In the genomic region with DNA sequence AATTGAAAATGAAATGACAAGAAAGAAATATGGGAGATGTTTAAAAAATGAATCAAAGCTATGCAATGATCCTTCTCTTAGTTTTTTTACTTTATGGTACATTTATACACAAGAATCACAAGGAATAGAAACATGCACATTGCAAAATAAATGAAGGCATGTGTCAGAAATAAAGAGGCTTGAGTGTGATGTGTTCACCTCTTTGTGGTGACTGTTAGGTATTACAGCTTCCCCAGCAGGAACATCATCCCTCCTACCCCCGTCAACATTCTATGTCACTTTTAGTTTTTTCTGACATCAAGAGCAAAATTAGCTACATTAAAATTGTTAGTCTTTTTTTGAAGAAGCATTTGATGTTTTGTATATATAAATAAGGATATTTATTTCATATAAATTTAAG, we compare ENCODE assay signal across 9 cellular contexts.
DNase-seq lines count a peak whose midpoint lies in the region; ATAC-seq and TF ChIP-seq lines count a peak whose summit lies in the region.
"Had no signal": no experiment of that assay in that cellular context is flagged by ENCODE, and none has a peak within 500 bp of the region (broad histone marks: within the 10 kb centered on the region; RNA-seq: fewer than 3 reads in every experiment).

No MANE protein-coding gene starts in this region.

- DNase-seq in AG20443 (ENCODE audit: low spot score) (peak; percentile 61), H7 (peak; percentile 1), RKO (ENCODE audit: low spot score) (peak; percentile 56), right atrium auricular region (ENCODE audit: low spot score) (no peak), transverse colon (no peak), T-cell (no peak), GDM1 (lab: John Stamatoyannopoulos, UW) (no peak), activated T-cell treated with anti-CD3 and anti-CD28 coated beads for 4 hours (no peak)

- intact Hi-C loops in transverse colon (cut with DNase I; ENCODE audit: low total_unique reads), result no loop called here

- no peaks in the 10 kb centered on the region for H3K36me3 ChIP-seq in H7 (replicated peaks; ENCODE audit: control insufficient read depth, insufficient read depth, low read length)
- H3K36me3 ChIP-seq in right atrium auricular region, result no peaks in the 10 kb centered on the region
- no peaks in the 10 kb centered on the region for H3K36me3 ChIP-seq in transverse colon

- H3K9me3 ChIP-seq in right atrium auricular region (no peaks in the 10 kb centered on the region), transverse colon (no peaks in the 10 kb centered on the region)

- no peak overlapping the region for H3K27ac Mint-ChIP-seq in T-cell

- H3K36me3 Mint-ChIP-seq in T-cell, result no peaks in the 10 kb centered on the region

- WGBS in transverse colon (ENCODE audit: low coverage in 1 of 2), 2 donors, result 18 to 29% methylated on average over 1 of the region's 1 CpG

- no peak for ATAC-seq in T-cell (replicated peaks in 1 of 4)

- H3K4me1 Mint-ChIP-seq in T-cell, result no peaks in the 10 kb centered on the region
- H3K4me1 Mint-ChIP-seq: central memory CD8-positive, alpha-beta T cell had no signal

- no peaks in the 10 kb centered on the region for H3K9me3 Mint-ChIP-seq in T-cell
- H3K9me3 Mint-ChIP-seq: central memory CD8-positive, alpha-beta T cell had no signal

- H3K4me3 Mint-ChIP-seq in T-cell, result no peak overlapping the region
- H3K4me3 Mint-ChIP-seq: central memory CD8-positive, alpha-beta T cell had no signal

- no peak overlapping the region for H3K4me3 ChIP-seq in H7 (ENCODE audit: insufficient read depth, low read depth, low read length)
- H3K4me3 ChIP-seq in right atrium auricular region, result no peak overlapping the region
- H3K4me3 ChIP-seq in transverse colon, result no peak overlapping the region

- no peaks in the 10 kb centered on the region for H3K27me3 ChIP-seq in H7 (ENCODE audit: control insufficient read depth, insufficient read depth, low read length)
- H3K27me3 ChIP-seq in right atrium auricular region, result no peaks in the 10 kb centered on the region
- no peaks in the 10 kb centered on the region for H3K27me3 ChIP-seq in transverse colon

- in situ Hi-C loops in transverse colon (cut with MboI; ENCODE audit: low pct_ligation_motif_present in 1 of 4, low pct_unique_long_range_greater_than_20kb in 1 of 4, low sequenced_read_pairs in 3 of 4), result no loop called here

- no peak for TF ChIP-seq EP300 in transverse colon (IDR thresholded peaks at IDR 0.05; ENCODE audit: low read depth)

- CTCF ChIA-PET in T-cell (lab: Charles Lee), result interaction anchor here (0.6 kb wide), 3 partner anchors 61 to 816 kb away, joined by 3 to 4 read pairs (median 3); no protein-coding TSS in a partner anchor

- TF ChIP-seq POLR2A in transverse colon (IDR thresholded peaks at IDR 0.05), result no peak

- no peak overlapping the region for H3K27ac ChIP-seq in right atrium auricular region
- no peak overlapping the region for H3K27ac ChIP-seq in transverse colon

- H3K27me3 Mint-ChIP-seq in T-cell, result peaks cover 0 to 3% of the 10 kb centered on the region in 2 donors
- H3K27me3 Mint-ChIP-seq: central memory CD8-positive, alpha-beta T cell had no signal

- TF ChIP-seq CTCF in right atrium auricular region (IDR thresholded peaks at IDR 0.05) (peak; percentile 57 to 66), transverse colon (IDR thresholded peaks at IDR 0.05) (peak; percentile 38 to 64 (median 52))

- POLR2A ChIA-PET in T-cell (lab: Charles Lee), result no interaction called here

- H3K4me1 ChIP-seq in right atrium auricular region, result no peaks in the 10 kb centered on the region
- peaks cover 7 to 25% (median 18%) of the 10 kb centered on the region in 4 donors for H3K4me1 ChIP-seq in transverse colon

Comparison
In these comparisons a context has a peak if more than half of its experiments do, and no peak if none do; other contexts are left out.
1. DNase-seq: peak in AG20443 (single experiment), H7 (single experiment) and RKO (single experiment); none in right atrium auricular region (single experiment), transverse colon (single experiment), T-cell (0 of 34), GDM1 (single experiment) and activated T-cell treated with anti-CD3 and anti-CD28 coated beads for 4 hours (single experiment).